In the genomic region with DNA sequence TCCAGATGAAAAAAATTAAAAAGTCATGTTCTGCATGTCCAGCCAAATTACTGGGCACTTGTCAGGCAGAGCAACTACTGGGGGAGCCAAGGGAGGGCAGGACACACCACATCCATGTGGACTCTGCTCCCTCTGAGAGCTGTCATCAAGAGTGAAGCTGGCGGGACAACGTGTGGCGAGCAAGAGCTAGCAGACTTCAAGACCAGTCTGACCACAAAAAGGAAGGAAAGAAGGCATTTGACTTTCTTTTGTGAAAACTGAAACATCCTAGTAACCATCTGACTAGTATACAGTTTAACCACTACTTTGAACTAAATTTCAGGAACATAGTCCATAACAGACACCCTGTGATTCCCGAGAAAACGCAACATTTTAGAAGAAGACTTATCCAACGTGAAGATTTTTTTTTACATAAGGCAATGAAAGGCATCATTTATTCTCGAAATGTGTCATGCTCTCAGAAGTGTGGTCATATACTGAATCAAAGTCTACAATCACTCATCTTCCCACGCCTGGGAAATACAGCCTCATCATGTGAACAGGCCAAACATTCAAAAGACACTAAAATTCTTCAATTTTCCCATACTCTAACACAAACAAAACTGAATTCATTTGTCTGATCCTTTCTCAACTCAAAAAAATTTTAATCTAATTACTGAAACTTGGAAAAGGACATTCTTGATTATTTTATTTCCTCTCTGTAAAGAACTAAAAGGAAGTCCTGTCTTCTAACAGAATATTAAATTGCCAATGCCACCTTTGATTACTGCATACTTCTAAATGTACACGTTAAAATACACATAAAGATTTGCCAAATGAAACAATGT, we compare ENCODE assay signal across 7 cellular contexts. TPM values are rescaled to one million over a fixed set of nuclear protein-coding genes. Genes with fewer than 3 reads are reported as not detected.
DNase-seq lines count a peak whose midpoint lies in the region; ATAC-seq lines count a peak whose summit lies in the region.

No MANE protein-coding gene starts in this region.

- no peaks in the 10 kb centered on the region for H3K36me3 Mint-ChIP-seq in effector memory CD8-positive, alpha-beta T cell (ENCODE audit: insufficient read depth)

- H3K4me1 Mint-ChIP-seq in effector memory CD8-positive, alpha-beta T cell (ENCODE audit: low read depth in 2 of 2) = peaks cover 31 to 40% of the 10 kb centered on the region in 2 donors

- H3K27me3 ChIP-seq in MG63 = no peaks in the 10 kb centered on the region

- DNase-seq in NOMO-1 treated with dmso at 0.1 percent for 144 hours (lab: John Stamatoyannopoulos, UW; ENCODE audit: unreplicated experiment) (peak; percentile 32), skeletal muscle cell (ENCODE audit: low read depth) (peak; percentile 74), NCI-H82 treated with DMSO at 0.1 percent for 48 hours (lab: John Stamatoyannopoulos, UW; ENCODE audit: unreplicated experiment) (no peak), MG63 (no peak)
- DNase-seq in effector memory CD8-positive, alpha-beta T cell = no peak

- no peaks in the 10 kb centered on the region for H3K9me3 ChIP-seq in MG63

- peak; percentile 75 for ATAC-seq in GM18511 (IDR thresholded peaks at IDR 0.05; ENCODE audit: unreplicated experiment)
- peak; percentile 83 for ATAC-seq in HG02610 (IDR thresholded peaks at IDR 0.05; ENCODE audit: unreplicated experiment)
- ATAC-seq in effector memory CD8-positive, alpha-beta T cell (replicated peaks) = peak; percentile 50

- H3K4me3 Mint-ChIP-seq in effector memory CD8-positive, alpha-beta T cell = peak overlapping the region; percentile 29 to 61

- H3K4me3 ChIP-seq in skeletal muscle cell (ENCODE audit: low read depth, low read length) = no peak overlapping the region
- no peak overlapping the region for H3K4me3 ChIP-seq in MG63

- no peaks in the 10 kb centered on the region for H3K9me3 Mint-ChIP-seq in effector memory CD8-positive, alpha-beta T cell

- peaks cover 0 to 1% of the 10 kb centered on the region in 2 donors for H3K27me3 Mint-ChIP-seq in effector memory CD8-positive, alpha-beta T cell

- H3K36me3 ChIP-seq in MG63 = no peaks in the 10 kb centered on the region

- H3K27ac Mint-ChIP-seq in effector memory CD8-positive, alpha-beta T cell = peak overlapping the region; percentile 87 to 88

RNA-seq across cellular contexts. Expression of gene CYTH3, which starts 15.5 kb away (rescaled TPM):
- total RNA-seq in MG63 (2014; rRNA removed; shearing (Covaris generic); ENCODE audit: low replicate concordance) = 35.3 and 40.5 TPM in 2 replicates

Comparison
In these comparisons a context has a peak if more than half of its experiments do, and no peak if none do; other contexts are left out.
1. DNase-seq: peak in NOMO-1 treated with dmso at 0.1 percent for 144 hours (single experiment) and skeletal muscle cell (single experiment); none in effector memory CD8-positive, alpha-beta T cell (0 of 3), NCI-H82 treated with DMSO at 0.1 percent for 48 hours (single experiment) and MG63 (single experiment).
2. Peak in every context shown above with its lines, with median percentiles within 50 percentile points of each other: ATAC-seq.